13 cellular contexts compared by ENCODE assay signal in genomic region chr4:7941111-7942018, GRCh38. TPM values are rescaled to one million over a fixed set of nuclear protein-coding genes. Genes with fewer than 3 reads are reported as not detected.
DNase-seq lines count a peak whose midpoint lies in the region; ATAC-seq and TF ChIP-seq lines count a peak whose summit lies in the region.
"Had no signal": no experiment of that assay in that cellular context is flagged by ENCODE, and none has a peak within 500 bp of the region (broad histone marks: within the 10 kb centered on the region; RNA-seq: fewer than 3 reads in every experiment).

No MANE protein-coding gene starts in this region.

- DNase-seq in CD4-positive, alpha-beta T cell = no peak
- DNase-seq in HCT116 (ENCODE audit: low read depth, low spot score) = no peak
- peak; percentile 56 for DNase-seq in amniotic epithelial cell (ENCODE audit: low read depth)
- DNase-seq in myocyte (ENCODE audit: low read depth) = peak; percentile 57
- DNase-seq in NCI-H1092 (lab: John Stamatoyannopoulos, UW) = no peak
- DNase-seq in activated CD8-positive, alpha-beta memory T cell treated with anti-CD3 and anti-CD28 coated beads, Interleukin-2, amount 50 U/mL, for 4 hours = no peak
- DNase-seq in erythroblast (lab: John Stamatoyannopoulos, UW) = no peak
- DNase-seq in NCI-H2171 (lab: John Stamatoyannopoulos, UW) = no peak
- DNase-seq: caudate nucleus; H7; stimulated activated CD4-positive, alpha-beta T cell treated with anti-CD3 and anti-CD28 coated beads, Interleukin-12 subunit alpha, Interleukin-12 subunit beta, amount 100 ng/mL, for 4 hours; stimulated activated naive B cell treated with anti-CD40 and anti-IgM and Interleukin-4, amounts not matched to agents 10 μg/mL and 1 μg/mL and 100 μg/mL, for 72 hours had no signal

- H3K9me2 ChIP-seq in HCT116 (ENCODE audit: insufficient read depth) = no peaks in the 10 kb centered on the region

- CTCF ChIA-PET in CD4-positive, alpha-beta T cell (lab: Charles Lee) = interaction anchor here (1.3 kb wide), 1 partner anchor 46 kb away, joined by 3 read pairs; no protein-coding TSS in a partner anchor
- CTCF ChIA-PET in HCT116 (lab: Charles Lee) = no interaction called here

- H3K79me2 ChIP-seq in HCT116 (ENCODE audit: insufficient read depth, low read length) = peaks cover 22% of the 10 kb centered on the region

- no peak overlapping the region for H3K27ac ChIP-seq in CD4-positive, alpha-beta T cell (ENCODE audit: low read depth, low read length)
- H3K27ac ChIP-seq in HCT116 (ENCODE audit: low read depth, low read length) = peak overlapping the region; percentile 38
- H3K27ac ChIP-seq: gastrocnemius medialis had no signal

- no peaks in the 10 kb centered on the region for H4K20me1 ChIP-seq in HCT116 (ENCODE audit: insufficient read depth)

- H3K27ac Mint-ChIP-seq in CD4-positive, alpha-beta T cell = no peak overlapping the region
- H3K27ac Mint-ChIP-seq: stimulated activated naive B cell treated with anti-CD40 and anti-IgM and Interleukin-4, amounts not matched to agents 10 μg/mL and 1 μg/mL and 100 μg/mL, for 72 hours had no signal

- TF ChIP-seq POLR2A in HCT116 (IDR thresholded peaks at IDR 0.05; ENCODE audit: borderline replicate concordance, extremely low read depth, insufficient read depth, insufficient read length) (no peak), erythroblast (IDR thresholded peaks at IDR 0.05; ENCODE audit: low read length) (no peak)

- H3K27me3 Mint-ChIP-seq in CD4-positive, alpha-beta T cell = peaks cover 27% of the 10 kb centered on the region

- H3K9me3 Mint-ChIP-seq in CD4-positive, alpha-beta T cell = no peaks in the 10 kb centered on the region

- peak overlapping the region; percentile 74 for H3K4me3 Mint-ChIP-seq in CD4-positive, alpha-beta T cell

- H3K27me3 ChIP-seq in CD4-positive, alpha-beta T cell (ENCODE audit: control insufficient read depth, insufficient read depth, low read length) = no peaks in the 10 kb centered on the region
- H3K27me3 ChIP-seq in HCT116 (ENCODE audit: insufficient read depth, low read length) = no peaks in the 10 kb centered on the region

- H3K4me1 Mint-ChIP-seq in CD4-positive, alpha-beta T cell (ENCODE audit: low read depth) = peaks cover 28% of the 10 kb centered on the region

- no peak for TF ChIP-seq CTCF in CD4-positive, alpha-beta T cell (IDR thresholded peaks at IDR 0.05)
- TF ChIP-seq CTCF in HCT116 (IDR thresholded peaks at IDR 0.05 in 2 of 3, conservative IDR thresholded peaks at IDR 0.05 in 1 of 3; ENCODE audit: borderline replicate concordance in 1 of 3, insufficient read depth in 1 of 3, low read depth in 2 of 3, low read length in 2 of 3) = no peak

- H3K4me1 ChIP-seq in HCT116 (ENCODE audit: control insufficient read depth in 1 of 2, insufficient read depth in 2 of 2, low read length in 2 of 2) = peaks cover 26 to 40% of the 10 kb centered on the region in 2 experiments

- peak overlapping the region in 1 of 2 experiments; percentile 32; a peak in 2 of 4 replicates for H3K4me3 ChIP-seq in HCT116 (replicated peaks in 1 of 2; ENCODE audit: low read depth in 1 of 2, low read length in 2 of 2)
- H3K4me3 ChIP-seq: gastrocnemius medialis had no signal

- H3K36me3 ChIP-seq in HCT116 (ENCODE audit: control insufficient read depth in 1 of 2, insufficient read depth in 2 of 2, low read length in 2 of 2) = no peaks in the 10 kb centered on the region
- H3K36me3 ChIP-seq: gastrocnemius medialis had no signal

- BruUV-seq in HCT116 (replicated peaks; lab: Mats Ljungman, UMichigan) = no TSS peak

- H3K36me3 Mint-ChIP-seq in CD4-positive, alpha-beta T cell (ENCODE audit: low read depth) = peaks cover 10% of the 10 kb centered on the region
- H3K36me3 Mint-ChIP-seq: stimulated activated naive B cell treated with anti-CD40 and anti-IgM and Interleukin-4, amounts not matched to agents 10 μg/mL and 1 μg/mL and 100 μg/mL, for 72 hours had no signal

- H3K9ac ChIP-seq in HCT116 (ENCODE audit: low read length) = peak overlapping the region; percentile 11; the same call in 1 of the 2 replicates

- POLR2A ChIA-PET in CD4-positive, alpha-beta T cell (lab: Charles Lee) = interaction anchor here (1.8 to 1.9 kb wide), 2 partner anchors 11 to 499 kb away, joined by 6 to 11 read pairs; partner anchors contain the start of genes ACOX3 and TRMT44
- POLR2A ChIA-PET in HCT116 (lab: Charles Lee) = interaction anchor here (1.3 kb wide), 1 partner anchor 8 kb away, joined by 3 read pairs; no protein-coding TSS in a partner anchor

- ATAC-seq in CD4-positive, alpha-beta T cell (ENCODE audit: poor library complexity) = no peak
- ATAC-seq in HCT116 = peak; percentile 33
- ATAC-seq: gastrocnemius medialis; stimulated activated naive B cell treated with anti-CD40 and anti-IgM and Interleukin-4, amounts not matched to agents 10 μg/mL and 1 μg/mL and 100 μg/mL, for 72 hours had no signal

- H2AFZ ChIP-seq in HCT116 (ENCODE audit: low read depth, low read length, poor library complexity, severe bottlenecking) = peak overlapping the region; percentile 11

- H3K4me2 ChIP-seq in HCT116 (ENCODE audit: low read length) = peak overlapping the region; percentile 96

- no peak for TF ChIP-seq RAD21 in HCT116 (IDR thresholded peaks at IDR 0.05; ENCODE audit: low read depth)

- intact Hi-C loops in CD4-positive, alpha-beta T cell (cut with DNase I, micrococcal nuclease) = loop anchor here in 1 of 2 experiments (10.0 kb wide), 1 partner anchor 837 kb away; no protein-coding TSS in a partner anchor
- intact Hi-C loops in HCT116 (cut with micrococcal nuclease) = no loop called here

- H3K9me3 ChIP-seq in CD4-positive, alpha-beta T cell (ENCODE audit: control insufficient read depth, low read length) = no peaks in the 10 kb centered on the region
- no peaks in the 10 kb centered on the region for H3K9me3 ChIP-seq in HCT116 (ENCODE audit: control insufficient read depth in 1 of 2, insufficient read depth in 1 of 2, low read depth in 1 of 2, low read length in 2 of 2)
- H3K9me3 ChIP-seq: gastrocnemius medialis had no signal

- RAD21 ChIA-PET in HCT116 (lab: Charles Lee; ENCODE audit: low non-redundant PET in 1 of 2, low total read pairs in 2 of 2, uncharacterized antibody in 2 of 2, unreplicated experiment in 2 of 2) = no interaction called here

TF ChIP-seq in HCT116, 20 proteins besides CTCF, POLR2A, EP300 and RAD21 (continues in another document):
- TF ChIP-seq, protein P1, sequence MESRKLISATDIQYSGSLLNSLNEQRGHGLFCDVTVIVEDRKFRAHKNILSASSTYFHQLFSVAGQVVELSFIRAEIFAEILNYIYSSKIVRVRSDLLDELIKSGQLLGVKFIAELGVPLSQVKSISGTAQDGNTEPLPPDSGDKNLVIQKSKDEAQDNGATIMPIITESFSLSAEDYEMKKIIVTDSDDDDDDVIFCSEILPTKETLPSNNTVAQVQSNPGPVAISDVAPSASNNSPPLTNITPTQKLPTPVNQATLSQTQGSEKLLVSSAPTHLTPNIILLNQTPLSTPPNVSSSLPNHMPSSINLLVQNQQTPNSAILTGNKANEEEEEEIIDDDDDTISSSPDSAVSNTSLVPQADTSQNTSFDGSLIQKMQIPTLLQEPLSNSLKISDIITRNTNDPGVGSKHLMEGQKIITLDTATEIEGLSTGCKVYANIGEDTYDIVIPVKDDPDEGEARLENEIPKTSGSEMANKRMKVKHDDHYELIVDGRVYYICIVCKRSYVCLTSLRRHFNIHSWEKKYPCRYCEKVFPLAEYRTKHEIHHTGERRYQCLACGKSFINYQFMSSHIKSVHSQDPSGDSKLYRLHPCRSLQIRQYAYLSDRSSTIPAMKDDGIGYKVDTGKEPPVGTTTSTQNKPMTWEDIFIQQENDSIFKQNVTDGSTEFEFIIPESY (IDR thresholded peaks at IDR 0.05; ENCODE audit: extremely low read depth, insufficient replicate concordance, low read length) = no peak
- TF ChIP-seq FOSL1 (IDR thresholded peaks at IDR 0.05; ENCODE audit: low read depth) (peak; percentile 35; the same call in 1 of the 2 replicates), SRF (IDR thresholded peaks at IDR 0.05; ENCODE audit: low read depth) (no peak), ZNF274 (IDR thresholded peaks at IDR 0.05; ENCODE audit: low read depth, low read length) (no peak), JUND (IDR thresholded peaks at IDR 0.05) (peak; percentile 54), EGR1 (IDR thresholded peaks at IDR 0.05; ENCODE audit: low read depth) (no peak), CBX3 (IDR thresholded peaks at IDR 0.05; ENCODE audit: low read depth) (no peak), CEBPB (IDR thresholded peaks at IDR 0.05; ENCODE audit: low read depth) (no peak), TCF7L2 (IDR thresholded peaks at IDR 0.05; ENCODE audit: borderline replicate concordance, extremely low read depth, insufficient read depth, insufficient read length) (no peak), EZH2phosphoT487 (IDR thresholded peaks at IDR 0.05; ENCODE audit: borderline replicate concordance) (no peak), SP1 (IDR thresholded peaks at IDR 0.05; ENCODE audit: low read depth) (peak; percentile 75; the same call in 1 of the 2 replicates)
- TF ChIP-seq, protein P2, sequence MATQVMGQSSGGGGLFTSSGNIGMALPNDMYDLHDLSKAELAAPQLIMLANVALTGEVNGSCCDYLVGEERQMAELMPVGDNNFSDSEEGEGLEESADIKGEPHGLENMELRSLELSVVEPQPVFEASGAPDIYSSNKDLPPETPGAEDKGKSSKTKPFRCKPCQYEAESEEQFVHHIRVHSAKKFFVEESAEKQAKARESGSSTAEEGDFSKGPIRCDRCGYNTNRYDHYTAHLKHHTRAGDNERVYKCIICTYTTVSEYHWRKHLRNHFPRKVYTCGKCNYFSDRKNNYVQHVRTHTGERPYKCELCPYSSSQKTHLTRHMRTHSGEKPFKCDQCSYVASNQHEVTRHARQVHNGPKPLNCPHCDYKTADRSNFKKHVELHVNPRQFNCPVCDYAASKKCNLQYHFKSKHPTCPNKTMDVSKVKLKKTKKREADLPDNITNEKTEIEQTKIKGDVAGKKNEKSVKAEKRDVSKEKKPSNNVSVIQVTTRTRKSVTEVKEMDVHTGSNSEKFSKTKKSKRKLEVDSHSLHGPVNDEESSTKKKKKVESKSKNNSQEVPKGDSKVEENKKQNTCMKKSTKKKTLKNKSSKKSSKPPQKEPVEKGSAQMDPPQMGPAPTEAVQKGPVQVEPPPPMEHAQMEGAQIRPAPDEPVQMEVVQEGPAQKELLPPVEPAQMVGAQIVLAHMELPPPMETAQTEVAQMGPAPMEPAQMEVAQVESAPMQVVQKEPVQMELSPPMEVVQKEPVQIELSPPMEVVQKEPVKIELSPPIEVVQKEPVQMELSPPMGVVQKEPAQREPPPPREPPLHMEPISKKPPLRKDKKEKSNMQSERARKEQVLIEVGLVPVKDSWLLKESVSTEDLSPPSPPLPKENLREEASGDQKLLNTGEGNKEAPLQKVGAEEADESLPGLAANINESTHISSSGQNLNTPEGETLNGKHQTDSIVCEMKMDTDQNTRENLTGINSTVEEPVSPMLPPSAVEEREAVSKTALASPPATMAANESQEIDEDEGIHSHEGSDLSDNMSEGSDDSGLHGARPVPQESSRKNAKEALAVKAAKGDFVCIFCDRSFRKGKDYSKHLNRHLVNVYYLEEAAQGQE (IDR thresholded peaks at IDR 0.05; ENCODE audit: low read depth) = no peak

RNA-seq across cellular contexts. Expression of gene AFAP1, which starts 1.7 kb away (rescaled TPM):
- 10 to 100 TPM in 1 of 2 experiments, 1 to 10 TPM in 1; 9.8 to 10.9 TPM for total RNA-seq in CD4-positive, alpha-beta T cell
- total RNA-seq in HCT116 (2021; ENCODE audit: unreplicated experiment) = 19.4 TPM
- 9.7 and 10.0 TPM in 2 replicates for polyA plus RNA-seq in HCT116 (2012)
- 30.8 and 50.5 TPM in 2 replicates for total RNA-seq in myocyte
- polyA plus RNA-seq in myocyte (2012) = 43.2 TPM

Comparison
In these comparisons a context has a peak if more than half of its experiments do, and no peak if none do; other contexts are left out.
1. DNase-seq: peak in amniotic epithelial cell (single experiment) and myocyte (single experiment); none in CD4-positive, alpha-beta T cell (0 of 10), HCT116 (single experiment), NCI-H1092 (single experiment), activated CD8-positive, alpha-beta memory T cell treated with anti-CD3 and anti-CD28 coated beads, Interleukin-2, amount 50 U/mL, for 4 hours (single experiment), erythroblast (0 of 2) and NCI-H2171 (single experiment).